11 cellular contexts compared by ENCODE assay signal in the genomic region with DNA sequence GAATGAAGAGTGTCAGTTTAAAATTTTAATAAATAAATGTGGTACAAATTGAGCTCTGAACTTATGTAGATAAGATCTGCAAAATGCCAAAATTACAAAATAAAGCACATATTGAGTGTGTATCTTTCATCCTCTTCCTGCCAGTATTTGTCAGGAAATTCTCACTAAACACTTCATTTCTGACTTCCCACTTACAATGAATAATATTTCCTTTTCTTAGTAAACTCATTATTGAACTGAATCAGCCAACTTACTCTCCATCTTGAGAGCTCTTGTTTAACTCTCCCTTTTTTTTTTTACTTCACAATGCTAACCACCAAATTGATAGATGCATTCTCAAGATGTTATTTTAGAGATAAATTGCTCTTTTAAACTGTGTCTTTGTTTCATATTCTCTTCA.
"Had no signal": no experiment of that assay in that cellular context is flagged by ENCODE, and none has a peak within 500 bp of the region (broad histone marks: within the 10 kb centered on the region; RNA-seq: fewer than 3 reads in every experiment).

No MANE protein-coding gene starts in this region.

- H3K9me3 ChIP-seq: HAP-1 had no signal

- H3K4me1 ChIP-seq: HAP-1 had no signal

- FAIRE-seq: H1, H54 had no signal

- ATAC-seq: GM23338, HCT116 had no signal

- DNase-seq: GM23248, GOT3, H7, H9, HCEC 1CT, HFFc6 had no signal

- H3K27ac ChIP-seq: GM23248 had no signal

- H2AFZ ChIP-seq: GM23248, GM23338 had no signal

- H3K4me2 ChIP-seq: GM23338 had no signal

- H3K9ac ChIP-seq: GM23248 had no signal

- H3K4me3 ChIP-seq: GM23248, GM23338, HAP-1 had no signal

- H3K36me3 ChIP-seq: HAP-1 had no signal
